In genomic region chr1:52585474-52585873, GRCh38 we compare ENCODE assay signal across 34 cellular contexts. TPM values are rescaled to one million over a fixed set of nuclear protein-coding genes. Genes with fewer than 3 reads are reported as not detected.
"Had no signal": no experiment of that assay in that cellular context is flagged by ENCODE, and none has a peak within 500 bp of the region (broad histone marks: within the 10 kb centered on the region; RNA-seq: fewer than 3 reads in every experiment).

No MANE protein-coding gene starts in this region.

- DNase-seq: hippocampal formation; kidney glomerular epithelial cell; left cardiac atrium; left lung; lower lobe of right lung; mesendoderm; naive B cell; natural killer cell; nephron progenitor cell; occipital lobe; stimulated activated CD4-positive, alpha-beta T cell treated with anti-CD3 and anti-CD28 coated beads, Interleukin-12 subunit alpha, Interleukin-12 subunit beta, amount 100 ng/mL, for 4 hours; stimulated activated CD4-positive, alpha-beta T cell treated with anti-CD3 and anti-CD28 coated beads, Interleukin-15, amount 100 ng/mL, for 24 hours; stimulated activated CD4-positive, alpha-beta T cell treated with anti-CD3 and anti-CD28 coated beads, Interleukin-2, amount 100 ng/mL, for 24 hours; stimulated activated CD4-positive, alpha-beta T cell treated with anti-CD3 and anti-CD28 coated beads, Interleukin-4, amount 100 ng/mL, for 24 hours; stimulated activated naive CD4-positive, alpha-beta T cell; tibial artery; uterus had no signal

- H3K4me3 ChIP-seq: left lung, lower lobe of right lung, neural progenitor cell, right atrium auricular region, right lobe of liver, suprapubic skin, thoracic aorta, tibial artery, uterus had no signal

- H3K79me2 ChIP-seq: parathyroid adenoma had no signal

- H2AFZ ChIP-seq: neural progenitor cell, parathyroid adenoma had no signal

- H3K36me3 ChIP-seq: left lung, lower lobe of right lung, neural progenitor cell, neutrophil, right atrium auricular region, right lobe of liver, suprapubic skin, thoracic aorta, tibial artery, uterus had no signal

- H3K27ac Mint-ChIP-seq: mesothelial cell of epicardium; natural killer cell; nephron progenitor cell; progenitor cell of endocrine pancreas; stimulated activated effector memory CD8-positive, alpha-beta T cell treated with anti-CD3 and anti-CD28 coated beads, Interleukin-12 subunit alpha, Interleukin-12 subunit beta, amount 100 ng/mL, for 72 hours; stimulated activated naive CD8-positive, alpha-beta T cell treated with anti-CD3 and anti-CD28 coated beads, Interleukin-15, Interleukin-2, amounts not matched to agents 100 ng/mL and 50 ng/mL, for 24 hours; type B pancreatic cell had no signal

- H3K27me3 ChIP-seq: left lung, neural progenitor cell, neutrophil, right atrium auricular region, right lobe of liver, suprapubic skin, uterus had no signal

- H3K9me3 ChIP-seq: left lung, lower lobe of right lung, neutrophil, right atrium auricular region, right lobe of liver, suprapubic skin, thoracic aorta, tibial artery, uterus had no signal

- H3K9me3 Mint-ChIP-seq: mesothelial cell of epicardium; naive B cell; natural killer cell; nephron progenitor cell; neural progenitor cell; stimulated activated effector memory CD8-positive, alpha-beta T cell treated with anti-CD3 and anti-CD28 coated beads, Interleukin-12 subunit alpha, Interleukin-12 subunit beta, amount 100 ng/mL, for 72 hours; stimulated activated naive CD8-positive, alpha-beta T cell treated with anti-CD3 and anti-CD28 coated beads, Interleukin-15, Interleukin-2, amounts not matched to agents 100 ng/mL and 50 ng/mL, for 24 hours; type B pancreatic cell had no signal

- H3K4me1 Mint-ChIP-seq: stimulated activated effector memory CD8-positive, alpha-beta T cell treated with anti-CD3 and anti-CD28 coated beads, Interleukin-12 subunit alpha, Interleukin-12 subunit beta, amount 100 ng/mL, for 72 hours had no signal

- H3K4me3 Mint-ChIP-seq: mesothelial cell of epicardium; naive B cell; natural killer cell; nephron progenitor cell; neural progenitor cell; stimulated activated effector memory CD8-positive, alpha-beta T cell treated with anti-CD3 and anti-CD28 coated beads, Interleukin-12 subunit alpha, Interleukin-12 subunit beta, amount 100 ng/mL, for 72 hours; stimulated activated naive CD8-positive, alpha-beta T cell treated with anti-CD3 and anti-CD28 coated beads, Interleukin-15, Interleukin-2, amounts not matched to agents 100 ng/mL and 50 ng/mL, for 24 hours; type B pancreatic cell had no signal

- FAIRE-seq: keratinocyte had no signal

- H3K4me1 ChIP-seq: left lung, lower lobe of right lung, parathyroid adenoma, right atrium auricular region, right lobe of liver, suprapubic skin, tibial artery, uterus had no signal

- H3K27ac ChIP-seq: left lung, lower lobe of right lung, neural progenitor cell, neutrophil, parathyroid adenoma, right atrium auricular region, right lobe of liver, suprapubic skin, thoracic aorta, tibial artery, uterus had no signal

- H3K9ac ChIP-seq: neural progenitor cell, parathyroid adenoma had no signal

- H3K36me3 Mint-ChIP-seq: mesothelial cell of epicardium; naive B cell; natural killer cell; neural progenitor cell; stimulated activated effector memory CD8-positive, alpha-beta T cell treated with anti-CD3 and anti-CD28 coated beads, Interleukin-12 subunit alpha, Interleukin-12 subunit beta, amount 100 ng/mL, for 72 hours; type B pancreatic cell had no signal

- H3K4me2 ChIP-seq: neural progenitor cell had no signal

- H3K27me3 Mint-ChIP-seq: naive B cell; progenitor cell of endocrine pancreas; stimulated activated naive CD8-positive, alpha-beta T cell treated with anti-CD3 and anti-CD28 coated beads, Interleukin-15, Interleukin-2, amounts not matched to agents 100 ng/mL and 50 ng/mL, for 24 hours; type B pancreatic cell had no signal

RNA-seq across cellular contexts. Expression of gene SHISAL2A, which starts 47.5 kb away (rescaled TPM):
- total RNA-seq: occipital lobe, osteocyte, pulmonary artery endothelial cell, renal cortical epithelial cell, right atrium auricular region, right lobe of liver, subcutaneous adipose tissue, suprapubic skin had no signal
